ENCODE assay signal across 9 cellular contexts in the genomic region with DNA sequence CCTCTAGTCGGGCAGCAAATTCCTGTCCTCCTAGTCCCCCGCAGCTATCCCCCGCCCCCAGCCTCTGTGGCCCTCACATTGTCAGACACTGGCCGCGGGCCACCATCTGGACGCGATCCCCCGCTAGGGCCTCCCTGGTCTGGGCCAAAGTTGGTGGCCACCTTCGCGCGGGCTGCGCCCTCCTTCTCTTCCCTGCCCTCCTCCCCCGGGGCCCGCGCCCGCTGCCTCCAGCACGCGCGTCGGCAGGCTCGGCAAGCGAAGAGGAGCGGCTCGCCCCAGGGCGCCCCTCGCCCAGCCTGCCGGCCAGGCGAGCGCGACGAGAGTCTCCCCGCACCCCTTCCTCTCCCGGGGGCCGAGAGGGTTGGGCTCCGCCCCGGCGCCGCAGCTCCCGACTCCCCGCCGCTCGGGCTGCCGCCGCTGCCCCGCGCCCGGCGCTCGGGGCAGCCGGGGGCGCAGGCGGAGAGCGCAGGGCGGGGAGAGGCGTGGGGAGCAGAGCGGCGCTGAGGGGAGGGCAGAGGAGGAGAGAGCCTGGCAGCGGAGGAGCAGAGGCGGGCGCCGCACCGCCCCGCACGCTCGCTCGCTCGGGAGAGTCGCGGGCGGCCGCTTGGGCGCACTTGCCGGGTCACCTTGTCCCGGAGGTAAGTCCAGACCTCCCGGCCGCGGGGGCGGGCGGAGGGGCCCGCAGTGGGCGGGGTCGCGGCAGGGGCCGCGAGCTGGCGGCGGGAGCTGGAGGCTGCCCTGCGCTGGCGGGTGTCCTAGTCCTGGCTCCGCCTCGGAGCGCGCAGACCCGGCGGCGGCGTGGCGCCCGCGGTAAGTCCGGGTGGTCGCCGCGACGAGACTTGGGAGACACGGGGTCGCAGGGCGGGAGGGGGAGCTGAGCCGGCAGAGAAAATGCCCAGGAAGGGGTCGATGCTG. TPM values are rescaled to one million over a fixed set of nuclear protein-coding genes. Genes with fewer than 3 reads are reported as not detected.
DNase-seq lines count a peak whose midpoint lies in the region; ATAC-seq and TF ChIP-seq lines count a peak whose summit lies in the region.
"Had no signal": no experiment of that assay in that cellular context is flagged by ENCODE, and none has a peak within 500 bp of the region (broad histone marks: within the 10 kb centered on the region; RNA-seq: fewer than 3 reads in every experiment).

A gene (plus strand): TSS at position 514 of the 915 bp plus-strand sequence. CDS start 73,469 bp downstream, outside the sequence.

- peaks cover 35% of the 10 kb centered on the region for H3K27me3 ChIP-seq in SK-N-SH (ENCODE audit: insufficient read depth)
- H3K27me3 ChIP-seq in colonic mucosa, result peaks cover 24% of the 10 kb centered on the region
- H3K27me3 ChIP-seq in transverse colon, result peaks cover 70% of the 10 kb centered on the region

- CTCF ChIA-PET in SK-N-SH (lab: Yijun Ruan, JAX), result no interaction called here
- CTCF ChIA-PET in GM10248 (lab: Yijun Ruan, JAX), result no interaction called here

- H3K9me3 ChIP-seq in SK-N-SH (no peaks in the 10 kb centered on the region), colonic mucosa (no peaks in the 10 kb centered on the region), mesodermal cell (ENCODE audit: control insufficient read depth, low read length) (no peaks in the 10 kb centered on the region), transverse colon (no peaks in the 10 kb centered on the region)

- in situ Hi-C loops in transverse colon (cut with MboI; ENCODE audit: low pct_ligation_motif_present in 1 of 4, low pct_unique_long_range_greater_than_20kb in 1 of 4, low sequenced_read_pairs in 3 of 4), result no loop called here

- intact Hi-C loops in colonic mucosa (cut with DNase I), result no loop called here
- intact Hi-C loops in transverse colon (cut with DNase I; ENCODE audit: low total_unique reads), result no loop called here

- no peak for TF ChIP-seq EP300 in SK-N-SH (IDR thresholded peaks at IDR 0.05; ENCODE audit: borderline replicate concordance in 1 of 2, low read depth in 1 of 2, low read length in 1 of 2)
- TF ChIP-seq EP300 in transverse colon (IDR thresholded peaks at IDR 0.05; ENCODE audit: low read depth), result no peak

- H3K4me2 ChIP-seq in SK-N-SH, result peak within 1 kb of the TSS; percentile 29; the same call in 1 of the 2 replicates

- no peak for TF ChIP-seq POLR2A in transverse colon (IDR thresholded peaks at IDR 0.05)

- H3K4me1 ChIP-seq in SK-N-SH (ENCODE audit: control insufficient read depth in 1 of 2, insufficient read depth in 2 of 2, low read depth in 1 of 2, low read length in 1 of 2) (no peaks in the 10 kb centered on the region), colonic mucosa (no peaks in the 10 kb centered on the region), mesodermal cell (ENCODE audit: control insufficient read depth, insufficient read depth, low read length, poor library complexity, severe bottlenecking) (peaks cover 7% of the 10 kb centered on the region), transverse colon (peaks cover 6 to 20% (median 14%) of the 10 kb centered on the region in 4 donors)

- H3K4me3 ChIP-seq in SK-N-SH (ENCODE audit: low read depth in 2 of 2, low read length in 1 of 2), result no peak within 1 kb of the TSS
- H3K4me3 ChIP-seq in colonic mucosa, result peak within 1 kb of the TSS; percentile 13
- peak within 1 kb of the TSS; percentile 48 for H3K4me3 ChIP-seq in mesodermal cell (ENCODE audit: extremely low read depth, insufficient read depth, low read length, poor library complexity, severe bottlenecking)
- H3K4me3 ChIP-seq in transverse colon, result peak within 1 kb of the TSS in 3 of 4 donors; percentile 20 to 49 (median 33)

- POLR2A ChIA-PET in SK-N-SH (lab: Yijun Ruan, JAX), result no interaction called here
- POLR2A ChIA-PET in GM10248 (lab: Yijun Ruan, JAX), result no interaction called here

- no peaks in the 10 kb centered on the region for H4K20me1 ChIP-seq in SK-N-SH (ENCODE audit: insufficient read depth)

- TF ChIP-seq CTCF in SK-N-SH (IDR thresholded peaks at IDR 0.05), result no peak
- TF ChIP-seq CTCF in colonic mucosa (IDR thresholded peaks at IDR 0.05), result no peak
- TF ChIP-seq CTCF in transverse colon (IDR thresholded peaks at IDR 0.05), result no peak
- TF ChIP-seq CTCF in GM10248 (IDR thresholded peaks at IDR 0.05; ENCODE audit: control extremely low read depth, extremely low read depth, low read depth, missing control alignments), result no peak

- no peaks in the 10 kb centered on the region for H3K9me2 ChIP-seq in SK-N-SH

- H2AFZ ChIP-seq in SK-N-SH (ENCODE audit: low read depth), result no peak within 1 kb of the TSS

- H3K9ac ChIP-seq in SK-N-SH (no peak within 1 kb of the TSS), colonic mucosa (ENCODE audit: low read depth in 2 of 2, low read length in 2 of 2) (peak within 1 kb of the TSS in 1 of 2 donors; percentile 12)

- no peaks in the 10 kb centered on the region for H3K79me2 ChIP-seq in SK-N-SH (ENCODE audit: insufficient read depth)

- 4% methylated on average over 21 of the region's 110 CpGs for WGBS in SK-N-SH (ENCODE audit: low lambda C conversion rate)
- WGBS in mesodermal cell (ENCODE audit: insufficient coverage in 2 of 2), 2 experiments, result 0% methylated on average over 31 to 50 of the region's 110 CpGs
- 0 to 7% methylated on average over 10 to 49 of the region's 110 CpGs for WGBS in transverse colon (ENCODE audit: low coverage in 1 of 2), 2 donors

- no peak within 1 kb of the TSS for H3K27ac ChIP-seq in SK-N-SH (ENCODE audit: low read depth in 2 of 2, low read length in 1 of 2)
- H3K27ac ChIP-seq in colonic mucosa, result no peak within 1 kb of the TSS
- no peak within 1 kb of the TSS for H3K27ac ChIP-seq in mesodermal cell (ENCODE audit: low read depth, low read length, severe bottlenecking)
- H3K27ac ChIP-seq in transverse colon, result no peak within 1 kb of the TSS
- H3K27ac ChIP-seq: C4-2B had no signal

- H3K36me3 ChIP-seq in SK-N-SH (replicated peaks in 1 of 2; ENCODE audit: control insufficient read depth in 1 of 2, insufficient read depth in 2 of 2, low read length in 1 of 2) (no peaks in the 10 kb centered on the region), colonic mucosa (no peaks in the 10 kb centered on the region), mesodermal cell (ENCODE audit: control insufficient read depth, insufficient read depth, low read length) (no peaks in the 10 kb centered on the region), transverse colon (no peaks in the 10 kb centered on the region)

- ATAC-seq in SK-N-SH treated with all-trans-retinoic acid at 6 μM for 48 hours (no peak), GM18520 (IDR thresholded peaks at IDR 0.05; ENCODE audit: unreplicated experiment) (no peak)

- no peak for TF ChIP-seq RAD21 in SK-N-SH (IDR thresholded peaks at IDR 0.05; ENCODE audit: low read length)

- no peaks in the 10 kb centered on the region for H3F3A ChIP-seq in SK-N-SH (replicated peaks; ENCODE audit: insufficient read depth)

- DNase-seq in SK-N-SH (peak; percentile 39), colonic mucosa (no peak), transverse colon (no peak), GM10248 (ENCODE audit: extremely low spot score) (no peak)
- DNase-seq in activated effector memory CD4-positive, alpha-beta T cell treated with Interleukin-2 at 50 U/mL for 16 hours, result no peak

TF ChIP-seq in SK-N-SH, 30 proteins besides CTCF, POLR2A, EP300 and RAD21 (continues in another document):
- TF ChIP-seq, protein P1, sequence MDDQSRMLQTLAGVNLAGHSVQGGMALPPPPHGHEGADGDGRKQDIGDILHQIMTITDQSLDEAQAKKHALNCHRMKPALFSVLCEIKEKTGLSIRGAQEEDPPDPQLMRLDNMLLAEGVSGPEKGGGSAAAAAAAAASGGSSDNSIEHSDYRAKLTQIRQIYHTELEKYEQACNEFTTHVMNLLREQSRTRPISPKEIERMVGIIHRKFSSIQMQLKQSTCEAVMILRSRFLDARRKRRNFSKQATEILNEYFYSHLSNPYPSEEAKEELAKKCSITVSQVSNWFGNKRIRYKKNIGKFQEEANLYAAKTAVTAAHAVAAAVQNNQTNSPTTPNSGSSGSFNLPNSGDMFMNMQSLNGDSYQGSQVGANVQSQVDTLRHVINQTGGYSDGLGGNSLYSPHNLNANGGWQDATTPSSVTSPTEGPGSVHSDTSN (IDR thresholded peaks at IDR 0.05), result no peak
- TF ChIP-seq, protein P2, sequence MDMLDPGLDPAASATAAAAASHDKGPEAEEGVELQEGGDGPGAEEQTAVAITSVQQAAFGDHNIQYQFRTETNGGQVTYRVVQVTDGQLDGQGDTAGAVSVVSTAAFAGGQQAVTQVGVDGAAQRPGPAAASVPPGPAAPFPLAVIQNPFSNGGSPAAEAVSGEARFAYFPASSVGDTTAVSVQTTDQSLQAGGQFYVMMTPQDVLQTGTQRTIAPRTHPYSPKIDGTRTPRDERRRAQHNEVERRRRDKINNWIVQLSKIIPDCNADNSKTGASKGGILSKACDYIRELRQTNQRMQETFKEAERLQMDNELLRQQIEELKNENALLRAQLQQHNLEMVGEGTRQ (IDR thresholded peaks at IDR 0.05; ENCODE audit: borderline replicate concordance, low read depth, low read length), result no peak
- no peak for TF ChIP-seq GABPA (IDR thresholded peaks at IDR 0.05; ENCODE audit: low read depth)

TF ChIP-seq in SK-N-SH treated with all-trans-retinoic acid at 6 μM for 48 hours, 23 proteins besides CTCF, POLR2A, EP300 and RAD21 (continues in another document):
- no peak for TF ChIP-seq ZNF8 (CRISPR knock-in tag; IDR thresholded peaks at IDR 0.05)
- no peak for TF ChIP-seq ZFP3 (CRISPR knock-in tag; IDR thresholded peaks at IDR 0.05)
- no peak for TF ChIP-seq BACH2 (CRISPR knock-in tag; IDR thresholded peaks at IDR 0.05; ENCODE audit: borderline replicate concordance)

RNA-seq across cellular contexts. Expression of the gene that starts here (rescaled TPM):
- not detected in 2 replicates for polyA plus RNA-seq in SK-N-SH (2012; rRNA removed)
- polyA plus RNA-seq in SK-N-SH (2012; cell fraction: cytosol; rRNA removed), result 0.01 TPM in 1 of 2 replicates, not detected in the other
- 0.02 TPM in 1 of 2 replicates, not detected in the other for polyA plus RNA-seq in SK-N-SH (2012; cell fraction: nucleus; rRNA removed)
- total RNA-seq in colonic mucosa (under 1 TPM; 0.10 to 0.19 TPM), transverse colon (under 1 TPM in 2 of 4 donors, not detected in 2; 0.27 to 0.32 TPM)
- 1.9 TPM for polyA plus RNA-seq in mesodermal cell (2013, experiment 1 of 2)
- polyA plus RNA-seq in mesodermal cell (2013, experiment 2 of 2), result 1.7 TPM

Comparison
In these comparisons a context has a peak if more than half of its experiments do, and no peak if none do; other contexts are left out.
1. Peak in DNase-seq and H3K4me2 ChIP-seq in SK-N-SH; RNA of the gene not detected or under 1 TPM.
2. H3K4me3 ChIP-seq: peak in colonic mucosa (single experiment), mesodermal cell (single experiment) and transverse colon (3 of 4); none in SK-N-SH (0 of 2).